ENCODE assay signal across 26 cellular contexts in the genomic region with DNA sequence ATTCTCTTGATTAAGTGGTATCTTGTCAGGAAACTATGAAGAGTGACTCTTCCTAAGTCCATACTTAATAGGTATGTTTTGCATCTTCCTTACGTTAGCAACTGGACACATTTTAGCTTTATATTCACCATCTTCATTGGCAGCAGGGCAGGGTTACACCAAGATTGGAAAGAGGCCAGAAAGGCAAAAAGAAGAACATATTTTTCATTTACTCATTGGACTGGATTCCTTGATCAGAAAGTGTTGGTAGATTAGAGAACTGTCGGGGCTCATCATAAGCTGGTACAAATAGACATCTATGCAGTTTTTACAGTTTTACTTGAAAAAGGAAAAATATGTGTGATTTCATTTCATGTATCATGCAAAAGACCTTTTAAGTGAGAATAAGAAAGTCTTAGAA.
"Had no signal": no experiment of that assay in that cellular context is flagged by ENCODE, and none has a peak within 500 bp of the region (broad histone marks: within the 10 kb centered on the region; RNA-seq: fewer than 3 reads in every experiment).

No MANE protein-coding gene starts in this region.

- H3K27ac Mint-ChIP-seq: dendritic cell treated with granulocyte-macrophage colony-stimulating factor and Interleukin-4, amounts not matched to agents 40 ng/mL and 50 ng/mL, for 4 days; effector memory CD8-positive, alpha-beta T cell; endodermal cell had no signal

- ATAC-seq: effector memory CD8-positive, alpha-beta T cell; esophagus mucosa; foreskin keratinocyte; gastrocnemius medialis; gastroesophageal sphincter; heart left ventricle; heart right ventricle had no signal

- DNase-seq: colonic mucosa; cortex of kidney; dermis blood vessel endothelial cell; dorsolateral prefrontal cortex; effector CD4-positive, alpha-beta T cell; effector CD8-positive, alpha-beta T cell; effector memory CD4-positive, alpha-beta T cell; effector memory CD8-positive, alpha-beta T cell; endodermal cell; erythroblast; esophagus squamous epithelium; foreskin fibroblast; foreskin keratinocyte; foreskin melanocyte; gastrocnemius medialis; glutamatergic neuron; head of caudate nucleus; heart left ventricle; heart right ventricle had no signal

- H3K79me2 ChIP-seq: hepatocyte had no signal

- H3K27me3 Mint-ChIP-seq: dendritic cell treated with granulocyte-macrophage colony-stimulating factor and Interleukin-4, amounts not matched to agents 40 ng/mL and 50 ng/mL, for 4 days; effector memory CD8-positive, alpha-beta T cell had no signal

- H3K4me3 Mint-ChIP-seq: dendritic cell treated with granulocyte-macrophage colony-stimulating factor and Interleukin-4, amounts not matched to agents 40 ng/mL and 50 ng/mL, for 4 days; effector memory CD8-positive, alpha-beta T cell; endodermal cell had no signal

- H3K27me3 ChIP-seq: colonic mucosa, dorsolateral prefrontal cortex, esophagus muscularis mucosa, esophagus squamous epithelium, foreskin keratinocyte, gastrocnemius medialis, gastroesophageal sphincter, heart left ventricle, heart right ventricle, hepatocyte had no signal

- H3K9me3 ChIP-seq: colonic mucosa, esophagus muscularis mucosa, esophagus squamous epithelium, gastrocnemius medialis, gastroesophageal sphincter, heart left ventricle, heart right ventricle had no signal

- H3K36me3 ChIP-seq: colonic mucosa, esophagus muscularis mucosa, esophagus squamous epithelium, gastrocnemius medialis, gastroesophageal sphincter, heart left ventricle, heart right ventricle had no signal

- H3K4me2 ChIP-seq: hepatocyte had no signal

- H3K27ac ChIP-seq: colonic mucosa, coronary artery, dorsolateral prefrontal cortex, epithelial cell of prostate, esophagus muscularis mucosa, esophagus squamous epithelium, foreskin keratinocyte, gastrocnemius medialis, gastroesophageal sphincter, heart left ventricle, heart right ventricle, hepatocyte had no signal

- H3K4me1 Mint-ChIP-seq: endodermal cell had no signal

- H3K4me3 ChIP-seq: colonic mucosa, coronary artery, dorsolateral prefrontal cortex, esophagus muscularis mucosa, esophagus squamous epithelium, gastrocnemius medialis, gastroesophageal sphincter, heart left ventricle, heart right ventricle, hepatocyte had no signal

- H3K4me1 ChIP-seq: colonic mucosa, esophagus muscularis mucosa, esophagus squamous epithelium, foreskin keratinocyte, gastrocnemius medialis, gastroesophageal sphincter, heart left ventricle, heart right ventricle had no signal

- H2AFZ ChIP-seq: hepatocyte had no signal

- H3K9me3 Mint-ChIP-seq: dendritic cell treated with granulocyte-macrophage colony-stimulating factor and Interleukin-4, amounts not matched to agents 40 ng/mL and 50 ng/mL, for 4 days; endodermal cell had no signal
